20 cellular contexts compared by ENCODE assay signal in genomic region chr10:58462863-58463507, GRCh38. TPM values are rescaled to one million over a fixed set of nuclear protein-coding genes. Genes with fewer than 3 reads are reported as not detected.
DNase-seq lines count a peak whose midpoint lies in the region; ATAC-seq, FAIRE-seq and TF ChIP-seq lines count a peak whose summit lies in the region.
"Had no signal": no experiment of that assay in that cellular context is flagged by ENCODE, and none has a peak within 500 bp of the region (broad histone marks: within the 10 kb centered on the region; RNA-seq: fewer than 3 reads in every experiment).

No MANE protein-coding gene starts in this region.

- no peaks in the 10 kb centered on the region for H3K36me3 ChIP-seq in HEK293 (ENCODE audit: control insufficient read depth in 2 of 2, insufficient read depth in 1 of 2, low read length in 2 of 2)
- H3K36me3 ChIP-seq: BLaER1 treated with 17β-estradiol and CSF1 and Interleukin-3, amounts not matched to agents 10 nM and 100 nM had no signal

- no peak for ATAC-seq in A549
- no peak for ATAC-seq in SK-N-SH treated with all-trans-retinoic acid at 6 μM for 48 hours
- no peak for ATAC-seq in left ventricle myocardium superior
- ATAC-seq: CD8-positive, alpha-beta T cell had no signal

- TF ChIP-seq CTCF in A549 (IDR thresholded peaks at IDR 0.05) (no peak), HEK293 (tag by site-specific recombination; IDR thresholded peaks at IDR 0.05) (no peak)

- no peak overlapping the region for H3K4me2 ChIP-seq in A549
- H3K4me2 ChIP-seq: BLaER1 treated with 17β-estradiol and CSF1 and Interleukin-3, amounts not matched to agents 10 nM and 100 nM had no signal

- H3K4me1 ChIP-seq in A549 (peaks cover 13% of the 10 kb centered on the region), HEK293 (ENCODE audit: control insufficient read depth, insufficient read depth, low read length) (no peaks in the 10 kb centered on the region)
- H3K4me1 ChIP-seq: BLaER1 treated with 17β-estradiol and CSF1 and Interleukin-3, amounts not matched to agents 10 nM and 100 nM had no signal

- H3K27ac ChIP-seq in A549 = no peak overlapping the region
- no peak overlapping the region for H3K27ac ChIP-seq in HEK293 (ENCODE audit: extremely low read depth, low read depth, low read length)
- H3K27ac ChIP-seq: BLaER1 treated with 17β-estradiol and CSF1 and Interleukin-3, amounts not matched to agents 10 nM and 100 nM; C4-2B had no signal

- CTCF ChIA-PET in A549 (lab: Yijun Ruan, JAX) = interaction anchor here (0.6 kb wide), 2 partner anchors 147 to 222 kb away, joined by 3 to 5 read pairs; no protein-coding TSS in a partner anchor
- CTCF ChIA-PET in HEK293 (lab: Yijun Ruan, JAX) = interaction anchor here (0.9 to 1.6 kb wide), 4 partner anchors 10 to 48 kb away, joined by 3 to 4 read pairs (median 3); no protein-coding TSS in a partner anchor

- H3K4me3 ChIP-seq in A549 (no peak overlapping the region), HEK293 (ENCODE audit: low read depth, low read length) (no peak overlapping the region)
- H3K4me3 ChIP-seq: BLaER1 treated with 17β-estradiol and CSF1 and Interleukin-3, amounts not matched to agents 10 nM and 100 nM had no signal

- WGBS in A549 (ENCODE audit: missing lambda C conversion rate) = 55% methylated on average over 3 of the region's 3 CpGs

- peak; percentile 32 for FAIRE-seq in A549 (lab: Jason Lieb, UNC)
- FAIRE-seq: A204.1, D721Med, G401.6, GM12891 had no signal

- no peak for TF ChIP-seq POLR2A in A549 (IDR thresholded peaks at IDR 0.05; ENCODE audit: low read length)

- POLR2A ChIA-PET in A549 (lab: Yijun Ruan, JAX) (no interaction called here), HEK293 (lab: Yijun Ruan, JAX) (no interaction called here)

- no peak for TF ChIP-seq EP300 in A549 (IDR thresholded peaks at IDR 0.05)

- intact Hi-C loops in left ventricle myocardium superior (cut with micrococcal nuclease) = no loop called here

- H3K9me3 ChIP-seq in A549 (peaks cover 20% of the 10 kb centered on the region; the same call in 2 of the 3 replicates), HEK293 (ENCODE audit: control insufficient read depth, insufficient read depth, low read depth, low read length) (no peaks in the 10 kb centered on the region)

- DNase-seq in A549 (ENCODE audit: low read depth in 1 of 2, low spot score in 1 of 2) (no peak), SK-N-DZ (ENCODE audit: low spot score) (peak; percentile 70), NAMALWA (ENCODE audit: low spot score) (no peak), left ventricle myocardium superior (no peak), AG08395 (ENCODE audit: low spot score) (no peak)
- DNase-seq: 8988T; Caco-2; Calu3; CD4-positive, alpha-beta T cell; CD8-positive, alpha-beta T cell; DMS79 treated with DMSO at 0.1 percent for 48 hours; GF-D8 had no signal

- TF ChIP-seq RAD21 in A549 (conservative IDR thresholded peaks at IDR 0.05 in 1 of 2, IDR thresholded peaks at IDR 0.05 in 1 of 2) = no peak

TF ChIP-seq in A549, 52 proteins besides CTCF, POLR2A, EP300 and RAD21:
- TF ChIP-seq MYC (IDR thresholded peaks at IDR 0.05; ENCODE audit: borderline replicate concordance, low read length) = no peak

TF ChIP-seq in HEK293, 187 proteins besides CTCF, POLR2A, EP300 and RAD21:
- TF ChIP-seq ZBTB26 (tag by site-specific recombination; optimal IDR thresholded peaks at IDR 0.05) (no peak), ZNF146 (tag by site-specific recombination; IDR thresholded peaks at IDR 0.05) (peak; percentile 46; the same call in 1 of the 2 replicates)

TF ChIP-seq in SK-N-SH treated with all-trans-retinoic acid at 6 μM for 48 hours, 23 proteins besides CTCF, POLR2A, EP300 and RAD21:
- no peak for TF ChIP-seq CSRNP3 (CRISPR knock-in tag; IDR thresholded peaks at IDR 0.05)
- TF ChIP-seq ZC3H10 (CRISPR knock-in tag; IDR thresholded peaks at IDR 0.05) = 0 out of 2 replicates have a peak, but pooled peaks have one; percentile 31
- TF ChIP-seq PPARA (CRISPR knock-in tag; IDR thresholded peaks at IDR 0.05; ENCODE audit: borderline replicate concordance) = no peak
- TF ChIP-seq ESRRG (CRISPR knock-in tag; IDR thresholded peaks at IDR 0.05) = no peak
- peak; percentile 59 for TF ChIP-seq ISL1 (CRISPR knock-in tag; IDR thresholded peaks at IDR 0.05)
- no peak for TF ChIP-seq ZFP3 (CRISPR knock-in tag; IDR thresholded peaks at IDR 0.05)
- TF ChIP-seq TSHZ2 (CRISPR knock-in tag; IDR thresholded peaks at IDR 0.05) = no peak
- TF ChIP-seq SNAI2 (CRISPR knock-in tag; IDR thresholded peaks at IDR 0.05) = no peak
- no peak for TF ChIP-seq POU6F1 (CRISPR knock-in tag; IDR thresholded peaks at IDR 0.05; ENCODE audit: borderline replicate concordance, low read depth)
- TF ChIP-seq TCF4 (CRISPR knock-in tag; IDR thresholded peaks at IDR 0.05; ENCODE audit: borderline replicate concordance) = no peak
- no peak for TF ChIP-seq ZNF565 (CRISPR knock-in tag; conservative IDR thresholded peaks at IDR 0.05; ENCODE audit: low read depth)
- TF ChIP-seq OSR1 (CRISPR knock-in tag; IDR thresholded peaks at IDR 0.05) = no peak
- TF ChIP-seq RARB (CRISPR knock-in tag; IDR thresholded peaks at IDR 0.05) = no peak
- no peak for TF ChIP-seq ARNTL (CRISPR knock-in tag; IDR thresholded peaks at IDR 0.05; ENCODE audit: borderline replicate concordance, low read depth)
- TF ChIP-seq ZNF8 (CRISPR knock-in tag; IDR thresholded peaks at IDR 0.05) = peak; percentile 92
- TF ChIP-seq ZFP30 (CRISPR knock-in tag; IDR thresholded peaks at IDR 0.05) = no peak
- TF ChIP-seq ZNF70 (CRISPR knock-in tag; IDR thresholded peaks at IDR 0.05) = no peak
- TF ChIP-seq BACH2 (CRISPR knock-in tag; IDR thresholded peaks at IDR 0.05; ENCODE audit: borderline replicate concordance) = no peak

RNA-seq across cellular contexts. Expression of gene BICC1, which starts 49.7 kb away (rescaled TPM):
- polyA plus RNA-seq in A549 (2011; rRNA removed) = 36.9 and 50.7 TPM in 2 replicates
- 7.3 and 9.6 TPM in 2 replicates for polyA plus RNA-seq in A549 (2012; cell fraction: cytosol; rRNA removed)
- polyA plus RNA-seq in A549 (2012; cell fraction: nucleus; rRNA removed) = 6.3 and 10.1 TPM in 2 replicates
- polyA plus RNA-seq in A549 (2017; fragmentation: RNase III; extraction: RNeasy Plus Mini Kit Qiagen cat#74134 plus additional on column Dnase treatment) = 52.4 to 57.7 TPM (median 56.8 TPM) in 3 replicates
- polyA minus RNA-seq in A549 (2011; rRNA and poly(A)+ RNA removed) = 155 and 169 TPM in 2 replicates
- 2.8 and 3.1 TPM in 2 replicates for polyA plus RNA-seq in SK-N-DZ (2014; cell fraction: cytosol; rRNA removed)
- polyA plus RNA-seq in SK-N-DZ (2014; cell fraction: nucleus; rRNA removed) = 3.3 and 3.9 TPM in 2 replicates
- total RNA-seq in left ventricle myocardium superior = 4.9 TPM
- total RNA-seq: CD4-positive, alpha-beta T cell; CD8-positive, alpha-beta T cell had no signal
